In the genomic region with DNA sequence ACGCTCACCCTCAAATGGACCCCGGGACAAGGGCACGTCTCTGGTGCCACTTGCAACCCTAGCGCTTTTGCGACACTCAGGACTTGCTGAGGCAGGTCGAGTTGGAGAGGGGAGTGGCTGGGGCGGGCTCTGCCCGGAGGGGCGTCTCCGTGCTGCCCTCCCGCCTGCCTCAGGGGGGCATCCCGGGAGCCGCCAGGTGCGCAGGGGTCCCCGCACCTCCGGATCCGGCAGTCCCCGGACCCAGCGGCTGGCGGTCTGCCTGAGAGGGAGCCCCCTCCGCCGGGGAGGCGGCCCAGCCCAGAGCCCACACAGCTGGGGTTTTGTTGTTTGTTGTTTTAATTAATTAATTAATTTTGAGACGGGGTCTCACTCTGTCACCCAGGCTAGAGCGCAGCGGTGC, we compare ENCODE assay signal across 2 cellular contexts.
TF ChIP-seq lines count a peak whose summit lies in the region.

Gene SLC52A1, minus strand, starts transcription at position 71 of the 400 bp plus-strand sequence. CDS start 820 bp downstream, outside the sequence.

TF ChIP-seq in H1, 55 proteins besides CTCF, POLR2A, EP300 and RAD21:
- TF ChIP-seq RBBP5 (IDR thresholded peaks at IDR 0.05; ENCODE audit: borderline replicate concordance, low read depth, low read length) (no peak), SIN3A (conservative IDR thresholded peaks at IDR 0.05 in 1 of 2, IDR thresholded peaks at IDR 0.05 in 1 of 2; ENCODE audit: low read depth in 1 of 2, low read length in 2 of 2) (no peak), CHD7 (IDR thresholded peaks at IDR 0.05; ENCODE audit: insufficient replicate concordance, low read length) (no peak), RXRA (IDR thresholded peaks at IDR 0.05; ENCODE audit: insufficient read depth, low read depth, low read length) (no peak), ASH2L (IDR thresholded peaks at IDR 0.05; ENCODE audit: low read length) (no peak), RNF2 (IDR thresholded peaks at IDR 0.05; ENCODE audit: borderline replicate concordance, low read depth, low read length, missing control alignments, poor library complexity, severe bottlenecking) (no peak), KDM4A (IDR thresholded peaks at IDR 0.05; ENCODE audit: low read depth, low read length, severe bottlenecking) (no peak), CHD2 (IDR thresholded peaks at IDR 0.05; ENCODE audit: low read length) (no peak), CREB1 (IDR thresholded peaks at IDR 0.05) (no peak), BCL11A (IDR thresholded peaks at IDR 0.05; ENCODE audit: low read depth in 2 of 2, low read length in 2 of 2) (no peak), HDAC6 (IDR thresholded peaks at IDR 0.05; ENCODE audit: low read depth, low read length) (no peak), TAF1 (IDR thresholded peaks at IDR 0.05; ENCODE audit: low read depth, low read length) (no peak), MAFK (IDR thresholded peaks at IDR 0.05; ENCODE audit: low read depth, low read length) (no peak), GABPA (IDR thresholded peaks at IDR 0.05; ENCODE audit: borderline replicate concordance, insufficient read depth, low read length) (no peak), TEAD4 (IDR thresholded peaks at IDR 0.05; ENCODE audit: low read depth, low read length) (no peak), JUND (IDR thresholded peaks at IDR 0.05; ENCODE audit: low read length) (no peak), TBP (IDR thresholded peaks at IDR 0.05; ENCODE audit: low read depth, low read length) (no peak), JUN (IDR thresholded peaks at IDR 0.05; ENCODE audit: low read depth, low read length) (no peak), NANOG (IDR thresholded peaks at IDR 0.05; ENCODE audit: insufficient read depth, low read depth, low read length, poor library complexity, severe bottlenecking) (no peak)

TF ChIP-seq in GM12891, 5 proteins besides CTCF, POLR2A, EP300 and RAD21:
- TF ChIP-seq POU2F2 (IDR thresholded peaks at IDR 0.05; ENCODE audit: low read depth, low read length), result no peak
- no peak for TF ChIP-seq PAX5 (IDR thresholded peaks at IDR 0.05; ENCODE audit: insufficient read depth, low read length, severe bottlenecking)
- TF ChIP-seq TAF1 (IDR thresholded peaks at IDR 0.05; ENCODE audit: low read depth, low read length), result no peak
- no peak for TF ChIP-seq POLR2AphosphoS5 (IDR thresholded peaks at IDR 0.05; ENCODE audit: low read depth, low read length)
- no peak for TF ChIP-seq SPI1 (IDR thresholded peaks at IDR 0.05; ENCODE audit: low read depth, low read length)
